Comparison of ENCODE assay signal across 8 cellular contexts in the genomic region with DNA sequence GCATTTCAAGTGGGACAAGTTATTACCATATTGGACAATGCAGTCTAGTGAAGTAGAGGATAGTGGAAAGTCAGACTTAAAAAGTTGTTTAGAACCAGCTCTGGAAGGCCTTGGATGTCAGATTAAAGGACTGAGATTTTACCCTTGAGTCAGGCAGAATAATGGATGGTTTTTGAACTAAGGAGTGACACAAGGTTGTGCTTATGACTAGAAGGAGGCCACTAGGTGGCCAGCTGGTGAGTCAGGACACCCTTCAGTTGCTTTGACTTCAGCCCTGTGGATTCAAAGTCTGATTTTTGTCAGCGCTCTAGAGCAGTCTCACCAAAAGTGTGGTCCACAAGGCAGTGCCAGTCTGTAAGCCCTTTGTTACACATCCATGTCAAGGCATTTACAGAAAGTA. TPM values are rescaled to one million over a fixed set of nuclear protein-coding genes. Genes with fewer than 3 reads are reported as not detected.
DNase-seq lines count a peak whose midpoint lies in the region; ATAC-seq and TF ChIP-seq lines count a peak whose summit lies in the region.

No MANE protein-coding gene starts in this region.

- H3K36me3 Mint-ChIP-seq in activated T-cell treated with anti-CD3 and anti-CD28 coated beads, Interleukin-2, amount 50 U/mL, for 4 hours (ENCODE audit: insufficient read depth), result peaks cover 47% of the 10 kb centered on the region
- H3K36me3 Mint-ChIP-seq in activated naive CD4-positive, alpha-beta T cell treated with anti-CD3 and anti-CD28 coated beads, Interleukin-2, amount 50 U/mL, for 24 hours, result peaks cover 30% of the 10 kb centered on the region
- H3K36me3 Mint-ChIP-seq in mesothelial cell of epicardium, result peaks cover 38% of the 10 kb centered on the region

- no peaks in the 10 kb centered on the region for H3K27me3 Mint-ChIP-seq in activated T-cell treated with anti-CD3 and anti-CD28 coated beads, Interleukin-2, amount 50 U/mL, for 4 hours (ENCODE audit: low read depth)
- H3K27me3 Mint-ChIP-seq in activated naive CD4-positive, alpha-beta T cell treated with anti-CD3 and anti-CD28 coated beads, Interleukin-2, amount 50 U/mL, for 24 hours, result no peaks in the 10 kb centered on the region
- no peaks in the 10 kb centered on the region for H3K27me3 Mint-ChIP-seq in mesothelial cell of epicardium (ENCODE audit: low read depth)

- H3K9me2 ChIP-seq in Loucy (replicated peaks; ENCODE audit: low read depth, low read length), result no peaks in the 10 kb centered on the region

- peaks cover 11% of the 10 kb centered on the region for H4K20me1 ChIP-seq in Loucy (ENCODE audit: insufficient read depth, low read length, poor library complexity, severe bottlenecking)

- TF ChIP-seq CTCF in Loucy (conservative IDR thresholded peaks at IDR 0.05; ENCODE audit: low read length), result peak; percentile 71
- TF ChIP-seq CTCF in mesothelial cell of epicardium (IDR thresholded peaks at IDR 0.05; ENCODE audit: unreplicated experiment), result peak; percentile 17

- no peak overlapping the region for H3K4me3 Mint-ChIP-seq in activated T-cell treated with anti-CD3 and anti-CD28 coated beads, Interleukin-2, amount 50 U/mL, for 4 hours
- peak overlapping the region; percentile 12 for H3K4me3 Mint-ChIP-seq in activated naive CD4-positive, alpha-beta T cell treated with anti-CD3 and anti-CD28 coated beads, Interleukin-2, amount 50 U/mL, for 24 hours
- no peak overlapping the region for H3K4me3 Mint-ChIP-seq in mesothelial cell of epicardium

- peak; percentile 17 for DNase-seq in activated T-cell treated with anti-CD3 and anti-CD28 coated beads for 48 hours (ENCODE audit: low read depth)
- DNase-seq in activated T-cell treated with anti-CD3 and anti-CD28 coated beads, Interleukin-2, amount 50 U/mL, for 4 hours, result no peak
- no peak for DNase-seq in mesothelial cell of epicardium (ENCODE audit: low spot score in 2 of 2, unreplicated experiment in 2 of 2)
- DNase-seq in mucosa of gallbladder (ENCODE audit: low spot score), result no peak
- DNase-seq in C1 segment of cervical spinal cord (lab: John Stamatoyannopoulos, UW), result no peak

- H3K36me3 ChIP-seq in Loucy (ENCODE audit: insufficient read depth, low read length), result 0 out of 2 replicates have a peak, but pooled peaks cover 5% of the 10 kb centered on the region

- no peaks in the 10 kb centered on the region for H3K9me3 Mint-ChIP-seq in activated T-cell treated with anti-CD3 and anti-CD28 coated beads, Interleukin-2, amount 50 U/mL, for 4 hours
- no peaks in the 10 kb centered on the region for H3K9me3 Mint-ChIP-seq in activated naive CD4-positive, alpha-beta T cell treated with anti-CD3 and anti-CD28 coated beads, Interleukin-2, amount 50 U/mL, for 24 hours
- no peaks in the 10 kb centered on the region for H3K9me3 Mint-ChIP-seq in mesothelial cell of epicardium

- peaks cover 35% of the 10 kb centered on the region for H3K4me1 Mint-ChIP-seq in activated T-cell treated with anti-CD3 and anti-CD28 coated beads, Interleukin-2, amount 50 U/mL, for 4 hours (ENCODE audit: low read depth)
- H3K4me1 Mint-ChIP-seq in activated naive CD4-positive, alpha-beta T cell treated with anti-CD3 and anti-CD28 coated beads, Interleukin-2, amount 50 U/mL, for 24 hours, result peaks cover 49% of the 10 kb centered on the region
- H3K4me1 Mint-ChIP-seq in mesothelial cell of epicardium, result peaks cover 21% of the 10 kb centered on the region

- no peaks in the 10 kb centered on the region for H3K9me3 ChIP-seq in Loucy (ENCODE audit: insufficient read depth, low read depth, low read length)

- H3F3A ChIP-seq in Loucy (ENCODE audit: low read depth), result no peaks in the 10 kb centered on the region

- H2AFZ ChIP-seq in Loucy (ENCODE audit: low read length), result no peak overlapping the region

- peak overlapping the region; percentile 10 for H3K27ac Mint-ChIP-seq in activated naive CD4-positive, alpha-beta T cell treated with anti-CD3 and anti-CD28 coated beads, Interleukin-2, amount 50 U/mL, for 24 hours
- H3K27ac Mint-ChIP-seq in mesothelial cell of epicardium, result no peak overlapping the region

- peaks cover 20% of the 10 kb centered on the region for H3K4me1 ChIP-seq in Loucy (ENCODE audit: insufficient read depth, low read length, poor library complexity, severe bottlenecking)

- peak overlapping the region; percentile 19 for H3K4me2 ChIP-seq in Loucy (ENCODE audit: low read depth, low read length, poor library complexity, severe bottlenecking)

- peaks cover 54% of the 10 kb centered on the region for H3K79me2 ChIP-seq in Loucy (ENCODE audit: insufficient read depth, low read length)

- no peak overlapping the region for H3K4me3 ChIP-seq in Loucy (ENCODE audit: low read length, poor library complexity, severe bottlenecking)

- H3K27me3 ChIP-seq in Loucy (ENCODE audit: insufficient read depth, low read length, poor library complexity, severe bottlenecking), result peaks cover 12% of the 10 kb centered on the region

- no peak for ATAC-seq in activated T-cell treated with anti-CD3 and anti-CD28 coated beads, Interleukin-2, amount 50 U/mL, for 4 hours
- no peak for ATAC-seq in GM21737 (IDR thresholded peaks at IDR 0.05; ENCODE audit: unreplicated experiment)

- H3K9ac ChIP-seq in Loucy (ENCODE audit: low read depth, low read length, poor library complexity, severe bottlenecking), result no peak overlapping the region

RNA-seq across cellular contexts. Expression of gene GABPB1, which starts 3.8 kb away (rescaled TPM):
- total RNA-seq in activated T-cell treated with anti-CD3 and anti-CD28 coated beads, Interleukin-2, amount 50 U/mL, for 4 hours, result 10 to 100 TPM; 54.6 to 65.8 (median 58.9) TPM
- 22.7 to 24.1 TPM (median 24.0 TPM) in 3 replicates for total RNA-seq in mesothelial cell of epicardium
- total RNA-seq in mucosa of gallbladder, result 16.0 TPM
